8 cellular contexts compared by ENCODE assay signal in genomic region chr10:119542990-119543813, GRCh38. TPM values are rescaled to one million over a fixed set of nuclear protein-coding genes. Genes with fewer than 3 reads are reported as not detected.
A peak's percentile ranks its signal among the peaks of the same experiment; 100 is the strongest.
DNase-seq lines count a peak whose midpoint lies in the region; ATAC-seq and TF ChIP-seq lines count a peak whose summit lies in the region.

No MANE protein-coding gene starts in this region.

- peak overlapping the region; percentile 54 to 81 (median 66) for H3K4me3 ChIP-seq in esophagus squamous epithelium
- H3K4me3 ChIP-seq in suprapubic skin, result peak overlapping the region; percentile 82

- no peaks in the 10 kb centered on the region for H3K36me3 Mint-ChIP-seq in nephron (ENCODE audit: low read depth)

- intact Hi-C loops in Right ventricle myocardium inferior (cut with DNase I), result loop anchor here (2.0 kb wide), 1 partner anchor 336 kb away; the partner anchor contains the start of gene GRK5
- intact Hi-C loops in cardiac septum (cut with DNase I), result loop anchor here (5.0 to 10.0 kb wide), 2 partner anchors 98 to 346 kb away; no protein-coding TSS in a partner anchor
- intact Hi-C loops in esophagus squamous epithelium (cut with DNase I), result no loop called here

- peak overlapping the region; percentile 81 to 92 (median 85) for H3K27ac ChIP-seq in esophagus squamous epithelium
- peak overlapping the region; percentile 68 for H3K27ac ChIP-seq in suprapubic skin

- peaks cover 24 to 70% (median 32%) of the 10 kb centered on the region in 3 donors for H3K4me1 ChIP-seq in esophagus squamous epithelium
- peaks cover 37% of the 10 kb centered on the region for H3K4me1 ChIP-seq in suprapubic skin

- DNase-seq in Right ventricle myocardium inferior (ENCODE audit: missing footprints) (peak; percentile 85), cardiac septum (ENCODE audit: low spot score) (no peak), NCI-H510A treated with DMSO at 0.1 percent for 48 hours (lab: John Stamatoyannopoulos, UW) (peak; percentile 61), esophagus squamous epithelium (lab: John Stamatoyannopoulos, UW) (no peak), suprapubic skin (ENCODE audit: low spot score in 2 of 2) (peak in 1 of 2 donors; percentile 75)
- DNase-seq in activated CD8-positive, alpha-beta memory T cell treated with anti-CD3 and anti-CD28 coated beads, Interleukin-2, amount 50 U/mL, for 4 hours, result peak; percentile 72

- TF ChIP-seq POLR2A in esophagus squamous epithelium (IDR thresholded peaks at IDR 0.05), result no peak
- no peak for TF ChIP-seq POLR2A in suprapubic skin (IDR thresholded peaks at IDR 0.05)

- ATAC-seq in Right ventricle myocardium inferior (peak; percentile 72), HG02973 (IDR thresholded peaks at IDR 0.05; ENCODE audit: unreplicated experiment) (peak; percentile 40)

- no peak for TF ChIP-seq EP300 in suprapubic skin (IDR thresholded peaks at IDR 0.05)

- no peaks in the 10 kb centered on the region for H3K9me3 ChIP-seq in esophagus squamous epithelium
- no peaks in the 10 kb centered on the region for H3K9me3 ChIP-seq in suprapubic skin

- H3K27me3 ChIP-seq in esophagus squamous epithelium (peaks cover 0 to 7% (median 0%) of the 10 kb centered on the region in 4 donors), suprapubic skin (no peaks in the 10 kb centered on the region)

- TF ChIP-seq CTCF in esophagus squamous epithelium (IDR thresholded peaks at IDR 0.05) (peak in 5 of 6 experiments; percentile 21 to 49 (median 45)), nephron (IDR thresholded peaks at IDR 0.05; ENCODE audit: unreplicated experiment in 3 of 3) (peak; percentile 51 to 61 (median 52)), suprapubic skin (IDR thresholded peaks at IDR 0.05) (peak in 1 of 2 donors; percentile 8)

- H3K4me1 Mint-ChIP-seq in nephron, result peaks cover 33% of the 10 kb centered on the region

- no peaks in the 10 kb centered on the region for H3K9me3 Mint-ChIP-seq in nephron

- peak overlapping the region; percentile 91 to 93 (median 91) for H3K4me3 Mint-ChIP-seq in nephron

- H3K27ac Mint-ChIP-seq in nephron, result peak overlapping the region in 2 of 3 experiments; percentile 59 to 89

- 1 to 7% methylated on average over 9 to 15 of the region's 77 CpGs for WGBS in esophagus squamous epithelium, 2 donors
- 4% methylated on average over 10 of the region's 77 CpGs for WGBS in suprapubic skin

- H3K36me3 ChIP-seq in esophagus squamous epithelium, result no peaks in the 10 kb centered on the region
- no peaks in the 10 kb centered on the region for H3K36me3 ChIP-seq in suprapubic skin

- peaks cover 76% of the 10 kb centered on the region for H3K27me3 Mint-ChIP-seq in nephron (ENCODE audit: low read depth)

RNA-seq across cellular contexts. Expression of gene RGS10, which starts 0.7 kb away (rescaled TPM):
- total RNA-seq in Right ventricle myocardium inferior (7.2 TPM), cardiac septum (3.2 TPM), esophagus squamous epithelium (10 to 100 TPM; 25.5 to 55.8 (median 43.9) TPM), suprapubic skin (10 to 100 TPM; 15.2 to 27.0 (median 23.0) TPM)

RNA-seq across cellular contexts. Expression of gene TIAL1, which starts 53.6 kb away (rescaled TPM):
- 74.0 TPM for total RNA-seq in Right ventricle myocardium inferior
- 75.0 TPM for total RNA-seq in cardiac septum
- total RNA-seq in esophagus squamous epithelium, result 10 to 100 TPM; 50.1 to 84.5 (median 65.2) TPM
- total RNA-seq in suprapubic skin, result 100 to 1,000 TPM in 1 of 4 donors, 10 to 100 TPM in 3; 52.8 to 176 (median 62.2) TPM

Comparison
In these comparisons a context has a peak if more than half of its experiments do, and no peak if none do; other contexts are left out.
1. DNase-seq: peak in Right ventricle myocardium inferior (single experiment), NCI-H510A treated with DMSO at 0.1 percent for 48 hours (single experiment) and activated CD8-positive, alpha-beta memory T cell treated with anti-CD3 and anti-CD28 coated beads, Interleukin-2, amount 50 U/mL, for 4 hours (single experiment); none in cardiac septum (single experiment) and esophagus squamous epithelium (single experiment).